ENCODE assay signal across 8 cellular contexts in the genomic region with DNA sequence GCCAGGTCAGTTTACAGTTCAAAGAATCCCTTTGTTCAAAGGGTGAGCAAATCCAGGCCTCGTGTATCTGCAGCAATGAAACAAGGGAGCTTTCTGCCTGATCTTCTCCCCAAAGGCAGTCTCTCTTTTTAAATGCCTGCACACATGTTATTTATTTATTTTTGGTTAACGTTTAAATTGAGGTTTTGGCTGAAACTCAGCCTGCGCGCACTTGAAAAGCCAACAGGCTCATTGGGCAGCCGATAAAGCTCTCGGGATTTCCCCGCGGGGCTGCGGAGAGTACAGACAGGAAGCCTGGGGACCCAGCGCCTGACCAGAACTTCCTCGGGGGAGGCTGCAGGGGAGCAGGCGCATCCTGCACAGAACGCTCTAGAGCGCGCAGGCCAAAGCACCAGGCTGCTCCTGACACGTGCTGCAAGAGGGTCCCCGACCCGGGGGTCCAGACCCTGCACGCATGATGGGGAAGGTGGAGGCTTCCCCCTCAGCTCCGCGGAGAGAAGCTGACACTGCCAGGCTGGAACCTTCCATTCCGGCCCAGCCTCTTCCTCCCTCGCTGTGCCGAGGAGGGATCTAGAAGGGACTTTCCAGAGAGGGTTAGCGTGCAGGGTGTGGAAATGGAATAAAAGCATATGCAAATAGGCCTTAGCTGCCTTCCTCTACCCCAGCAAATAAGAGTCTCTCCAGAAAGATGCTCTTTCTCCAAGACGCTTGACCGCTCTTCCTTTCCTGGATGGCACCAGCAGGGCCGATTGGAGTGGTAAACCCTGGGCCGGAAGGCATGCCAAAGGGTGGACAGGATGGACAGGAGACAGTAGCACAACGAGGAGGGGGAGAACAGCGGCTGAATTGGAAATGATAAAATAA. TPM values are rescaled to one million over a fixed set of nuclear protein-coding genes. Genes with fewer than 3 reads are reported as not detected.
A peak's percentile ranks its signal among the peaks of the same experiment; 100 is the strongest.
DNase-seq lines count a peak whose midpoint lies in the region; ATAC-seq and TF ChIP-seq lines count a peak whose summit lies in the region.

No MANE protein-coding gene starts in this region.

- WGBS in lung, 2 donors = 8 to 12% methylated on average over 31 of the region's 31 CpGs

- H3K27me3 ChIP-seq in CD8-positive, alpha-beta memory T cell (ENCODE audit: insufficient read depth, low read length, poor library complexity, severe bottlenecking) = no peaks in the 10 kb centered on the region
- H3K27me3 ChIP-seq in lung (ENCODE audit: control insufficient read depth, insufficient read depth) = no peaks in the 10 kb centered on the region

- intact Hi-C loops in activated CD4-positive, alpha-beta T cell treated with anti-CD3 and anti-CD28 coated beads, Interleukin-2, amount 10 ng/mL, durations not matched to agents 24 days and 14 days (cut with micrococcal nuclease) = loop anchor here (1.0 kb wide), 8 partner anchors 8 to 72 kb away; a partner anchor contains a TSS
- intact Hi-C loops in dendritic cell treated with granulocyte-macrophage colony-stimulating factor and Interleukin-4, amounts not matched to agents 40 ng/mL and 50 ng/mL, for 4 days (cut with micrococcal nuclease) = loop anchor here (1.0 to 2.0 kb wide), 2 partner anchors 29 to 39 kb away; no protein-coding TSS in a partner anchor

- H3K27me3 Mint-ChIP-seq in CD8-positive, alpha-beta memory T cell = peaks cover 0 to 4% of the 10 kb centered on the region in 2 donors
- no peaks in the 10 kb centered on the region for H3K27me3 Mint-ChIP-seq in activated CD4-positive, alpha-beta T cell treated with anti-CD3 and anti-CD28 coated beads, Interleukin-2, amount 10 ng/mL, durations not matched to agents 24 days and 14 days
- peaks cover 2% of the 10 kb centered on the region for H3K27me3 Mint-ChIP-seq in dendritic cell treated with granulocyte-macrophage colony-stimulating factor and Interleukin-4, amounts not matched to agents 40 ng/mL and 50 ng/mL, for 4 days
- peaks cover 9% of the 10 kb centered on the region for H3K27me3 Mint-ChIP-seq in osteocyte (ENCODE audit: unreplicated experiment)

- POLR2A ChIA-PET in CD8-positive, alpha-beta memory T cell (lab: Charles Lee) = interaction anchor here (0.6 to 1.8 kb wide), 6 partner anchors 17 to 50 kb away, joined by 3 to 9 read pairs (median 4); a partner anchor contains a TSS

- H3K4me1 ChIP-seq in CD8-positive, alpha-beta memory T cell (ENCODE audit: insufficient read depth, low read length) = peaks cover 50% of the 10 kb centered on the region
- peaks cover 0 to 4% of the 10 kb centered on the region in 2 donors for H3K4me1 ChIP-seq in lung (ENCODE audit: control insufficient read depth in 2 of 2, insufficient read depth in 2 of 2, low read length in 2 of 2)

- peak overlapping the region; percentile 88 to 100 (median 98) for H3K4me3 Mint-ChIP-seq in CD8-positive, alpha-beta memory T cell
- H3K4me3 Mint-ChIP-seq in activated CD4-positive, alpha-beta T cell treated with anti-CD3 and anti-CD28 coated beads, Interleukin-2, amount 10 ng/mL, durations not matched to agents 24 days and 14 days = peak overlapping the region; percentile 100
- peak overlapping the region; percentile 92 for H3K4me3 Mint-ChIP-seq in dendritic cell treated with granulocyte-macrophage colony-stimulating factor and Interleukin-4, amounts not matched to agents 40 ng/mL and 50 ng/mL, for 4 days
- H3K4me3 Mint-ChIP-seq in osteocyte (ENCODE audit: unreplicated experiment) = no peak overlapping the region

- H3K9me3 ChIP-seq in CD8-positive, alpha-beta memory T cell (ENCODE audit: low read length) = no peaks in the 10 kb centered on the region
- H3K9me3 ChIP-seq in lung (ENCODE audit: control insufficient read depth in 2 of 2, insufficient read depth in 1 of 2, low read length in 1 of 2) = no peaks in the 10 kb centered on the region

- peaks cover 0 to 13% (median 2%) of the 10 kb centered on the region in 3 donors for H3K36me3 Mint-ChIP-seq in CD8-positive, alpha-beta memory T cell
- H3K36me3 Mint-ChIP-seq in activated CD4-positive, alpha-beta T cell treated with anti-CD3 and anti-CD28 coated beads, Interleukin-2, amount 10 ng/mL, durations not matched to agents 24 days and 14 days (ENCODE audit: low read depth) = peaks cover 35% of the 10 kb centered on the region
- peaks cover 35% of the 10 kb centered on the region for H3K36me3 Mint-ChIP-seq in dendritic cell treated with granulocyte-macrophage colony-stimulating factor and Interleukin-4, amounts not matched to agents 40 ng/mL and 50 ng/mL, for 4 days (ENCODE audit: low read depth)
- no peaks in the 10 kb centered on the region for H3K36me3 Mint-ChIP-seq in osteocyte (ENCODE audit: unreplicated experiment)

- TF ChIP-seq CTCF in lung (IDR thresholded peaks at IDR 0.05; ENCODE audit: control extremely low read depth, extremely low read depth) = no peak
- TF ChIP-seq CTCF in osteocyte (IDR thresholded peaks at IDR 0.05) = no peak

- peaks cover 66 to 89% (median 82%) of the 10 kb centered on the region in 3 donors for H3K4me1 Mint-ChIP-seq in CD8-positive, alpha-beta memory T cell
- H3K4me1 Mint-ChIP-seq in activated CD4-positive, alpha-beta T cell treated with anti-CD3 and anti-CD28 coated beads, Interleukin-2, amount 10 ng/mL, durations not matched to agents 24 days and 14 days = peaks cover 62% of the 10 kb centered on the region
- H3K4me1 Mint-ChIP-seq in dendritic cell treated with granulocyte-macrophage colony-stimulating factor and Interleukin-4, amounts not matched to agents 40 ng/mL and 50 ng/mL, for 4 days (ENCODE audit: low read depth) = peaks cover 46% of the 10 kb centered on the region
- H3K4me1 Mint-ChIP-seq in osteocyte (ENCODE audit: unreplicated experiment) = peaks cover 4% of the 10 kb centered on the region

- peak overlapping the region; percentile 64 for H3K27ac ChIP-seq in CD8-positive, alpha-beta memory T cell (ENCODE audit: low read depth, low read length)
- H3K27ac ChIP-seq in lung (ENCODE audit: low read depth in 1 of 2, low read length in 1 of 2) = peak overlapping the region in 1 of 2 donors; percentile 56

- peak; percentile 50 to 86 (median 72) for DNase-seq in CD8-positive, alpha-beta memory T cell
- DNase-seq in HT1080 (ENCODE audit: low read depth) (peak; percentile 88), lung (ENCODE audit: low spot score) (peak; percentile 78), osteocyte (ENCODE audit: extremely low spot score, unreplicated experiment) (no peak)
- peak; percentile 96 for DNase-seq in activated CD4-positive, alpha-beta T cell treated with anti-CD3 and anti-CD28 coated beads, Interleukin-2, amount 10 ng/mL, durations not matched to agents 24 days and 14 days
- peak; percentile 52 to 53 for DNase-seq in stimulated activated CD8-positive, alpha-beta memory T cell treated with anti-CD3 and anti-CD28 coated beads, Interleukin-4, amount 100 ng/mL, for 1 hour (ENCODE audit: low read depth in 2 of 2, low spot score in 1 of 2)

- H3K27ac Mint-ChIP-seq in CD8-positive, alpha-beta memory T cell = peak overlapping the region; percentile 91 to 100 (median 98)
- H3K27ac Mint-ChIP-seq in activated CD4-positive, alpha-beta T cell treated with anti-CD3 and anti-CD28 coated beads, Interleukin-2, amount 10 ng/mL, durations not matched to agents 24 days and 14 days = peak overlapping the region; percentile 100
- H3K27ac Mint-ChIP-seq in dendritic cell treated with granulocyte-macrophage colony-stimulating factor and Interleukin-4, amounts not matched to agents 40 ng/mL and 50 ng/mL, for 4 days = peak overlapping the region; percentile 86
- H3K27ac Mint-ChIP-seq in osteocyte (ENCODE audit: unreplicated experiment) = no peak overlapping the region

- ATAC-seq in GM19468 (IDR thresholded peaks at IDR 0.05; ENCODE audit: extremely low read depth, unreplicated experiment) = peak; percentile 93
- ATAC-seq in lung (ENCODE audit: insufficient read depth, low FRiP score) = peak; percentile 89

- no peaks in the 10 kb centered on the region for H3K36me3 ChIP-seq in CD8-positive, alpha-beta memory T cell (ENCODE audit: insufficient read depth, low read length)
- H3K36me3 ChIP-seq in lung (ENCODE audit: control insufficient read depth in 2 of 2, insufficient read depth in 2 of 2, low read length in 2 of 2) = no peaks in the 10 kb centered on the region

- H3K9me3 Mint-ChIP-seq in CD8-positive, alpha-beta memory T cell = no peaks in the 10 kb centered on the region
- H3K9me3 Mint-ChIP-seq in activated CD4-positive, alpha-beta T cell treated with anti-CD3 and anti-CD28 coated beads, Interleukin-2, amount 10 ng/mL, durations not matched to agents 24 days and 14 days = no peaks in the 10 kb centered on the region
- no peaks in the 10 kb centered on the region for H3K9me3 Mint-ChIP-seq in dendritic cell treated with granulocyte-macrophage colony-stimulating factor and Interleukin-4, amounts not matched to agents 40 ng/mL and 50 ng/mL, for 4 days
- H3K9me3 Mint-ChIP-seq in osteocyte (ENCODE audit: unreplicated experiment) = no peaks in the 10 kb centered on the region

- peak overlapping the region; percentile 82 for H3K4me3 ChIP-seq in CD8-positive, alpha-beta memory T cell (ENCODE audit: low read length)
- H3K4me3 ChIP-seq in lung = peak overlapping the region; percentile 16

- CTCF ChIA-PET in CD8-positive, alpha-beta memory T cell (lab: Charles Lee) = interaction anchor here (1.6 to 6.8 kb wide), 5 partner anchors 12 to 49 kb away, joined by 5 to 75 read pairs (median 6); a partner anchor contains a TSS

RNA-seq across cellular contexts. Expression of a gene that starts 46.1 kb away (rescaled TPM):
- total RNA-seq in CD8-positive, alpha-beta memory T cell = 10 to 100 TPM; 79.8 to 82.2 TPM
- 40.2 TPM for polyA plus RNA-seq in CD8-positive, alpha-beta memory T cell
- total RNA-seq in HT1080 (2014; rRNA removed; shearing (Covaris generic)) = 307 and 313 TPM in 2 replicates
- polyA plus RNA-seq in HT1080 (2015; cell fraction: cytosol; rRNA removed) = 255 and 439 TPM in 2 replicates
- polyA plus RNA-seq in HT1080 (2015; cell fraction: nucleus; rRNA removed) = 200 and 257 TPM in 2 replicates
- 88.9 and 94.3 TPM in 2 replicates for total RNA-seq in activated CD4-positive, alpha-beta T cell treated with anti-CD3 and anti-CD28 coated beads, Interleukin-2, amount 10 ng/mL, durations not matched to agents 24 days and 14 days
- total RNA-seq in lung = 10 to 100 TPM in 1 of 2 donors, 1 to 10 TPM in 1; 4.0 to 17.1 TPM
- polyA plus RNA-seq in lung = 10 to 100 TPM; 13.7 to 29.2 TPM
- total RNA-seq in osteocyte = 20.7 and 21.3 TPM in 2 replicates

RNA-seq across cellular contexts. Expression of a gene that starts 48.9 kb away (rescaled TPM):
- total RNA-seq in CD8-positive, alpha-beta memory T cell = 10 to 100 TPM; 48.3 to 55.7 TPM
- 94.1 TPM for polyA plus RNA-seq in CD8-positive, alpha-beta memory T cell
- 64.9 and 67.0 TPM in 2 replicates for total RNA-seq in HT1080 (2014; rRNA removed; shearing (Covaris generic))
- 52.5 and 75.5 TPM in 2 replicates for polyA plus RNA-seq in HT1080 (2015; cell fraction: cytosol; rRNA removed)
- polyA plus RNA-seq in HT1080 (2015; cell fraction: nucleus; rRNA removed) = 93.3 and 113 TPM in 2 replicates
- total RNA-seq in activated CD4-positive, alpha-beta T cell treated with anti-CD3 and anti-CD28 coated beads, Interleukin-2, amount 10 ng/mL, durations not matched to agents 24 days and 14 days = 38.4 and 39.8 TPM in 2 replicates
- total RNA-seq in lung (10 to 100 TPM; 35.2 to 35.6 TPM), osteocyte (34.8 and 54.1 TPM in 2 replicates)
- polyA plus RNA-seq in lung = 10 to 100 TPM; 26.7 to 34.4 TPM
